In genomic region chr20:4516851-4517250, GRCh38 we compare ENCODE assay signal across 16 cellular contexts.
DNase-seq lines count a peak whose midpoint lies in the region; TF ChIP-seq lines count a peak whose summit lies in the region.
"Had no signal": no experiment of that assay in that cellular context is flagged by ENCODE, and none has a peak within 500 bp of the region (broad histone marks: within the 10 kb centered on the region; RNA-seq: fewer than 3 reads in every experiment).

No MANE protein-coding gene starts in this region.

- H3K27me3 ChIP-seq in neuronal stem cell (ENCODE audit: control insufficient read depth in 3 of 3, insufficient read depth in 3 of 3, low read depth in 1 of 3, low read length in 3 of 3) (no peaks in the 10 kb centered on the region), A673 (replicated peaks; ENCODE audit: insufficient read depth, low read depth, low read length, poor library complexity) (no peaks in the 10 kb centered on the region)
- H3K27me3 ChIP-seq in effector memory CD4-positive, alpha-beta T cell (replicated peaks; ENCODE audit: control insufficient read depth, insufficient read depth, low read length, poor library complexity, severe bottlenecking): peaks cover 4% of the 10 kb centered on the region

- H3K14ac ChIP-seq in neuronal stem cell (ENCODE audit: low read length): no peak overlapping the region

- H3K9ac ChIP-seq in neuronal stem cell (ENCODE audit: low read depth, low read length, poor library complexity): no peak overlapping the region

- intact Hi-C loops in A673 (cut with micrococcal nuclease; ENCODE audit: unreplicated experiment): no loop called here

- H2AFZ ChIP-seq in neuronal stem cell (ENCODE audit: low read length): no peak overlapping the region

- no peak for TF ChIP-seq CTCF in epithelial cell of esophagus (IDR thresholded peaks at IDR 0.05; ENCODE audit: insufficient read depth, low read depth, low read length, missing control alignments)
- no peak for TF ChIP-seq CTCF in A673 (conservative IDR thresholded peaks at IDR 0.05; ENCODE audit: low read depth, low read length)
- no peak for TF ChIP-seq CTCF in type B pancreatic cell (conservative IDR thresholded peaks at IDR 0.05)

- H3K23ac ChIP-seq in neuronal stem cell (ENCODE audit: low read depth, low read length, poor library complexity): no peak overlapping the region

- no peaks in the 10 kb centered on the region for H3K4me1 Mint-ChIP-seq in type B pancreatic cell (ENCODE audit: unreplicated experiment)
- H3K4me1 Mint-ChIP-seq: B cell had no signal

- peak overlapping the region; percentile 13 for H2BK15ac ChIP-seq in neuronal stem cell (ENCODE audit: low read length)

- no peak overlapping the region for H4K91ac ChIP-seq in neuronal stem cell (ENCODE audit: low read depth, low read length, poor library complexity)

- peak overlapping the region; percentile 4 for H3K18ac ChIP-seq in neuronal stem cell (ENCODE audit: low read length)

- no peak overlapping the region for H3K4me3 Mint-ChIP-seq in type B pancreatic cell
- H3K4me3 Mint-ChIP-seq: B cell; CD4-positive, alpha-beta T cell had no signal

- H2BK12ac ChIP-seq in neuronal stem cell (ENCODE audit: low read length): no peak overlapping the region

- BruUV-seq in A673 (replicated peaks; lab: Mats Ljungman, UMichigan): no TSS peak

- H3K4ac ChIP-seq in neuronal stem cell (ENCODE audit: low read length): no peak overlapping the region

- no peaks in the 10 kb centered on the region for H3K9me3 ChIP-seq in neuronal stem cell (replicated peaks in 1 of 2; ENCODE audit: control insufficient read depth in 2 of 2, insufficient read depth in 1 of 2, low read depth in 1 of 2, low read length in 2 of 2)
- no peaks in the 10 kb centered on the region for H3K9me3 ChIP-seq in A673 (ENCODE audit: low read depth, low read length, poor library complexity, severe bottlenecking)
- no peaks in the 10 kb centered on the region for H3K9me3 ChIP-seq in effector memory CD4-positive, alpha-beta T cell (ENCODE audit: control insufficient read depth, low read length)
- H3K9me3 ChIP-seq: HAP-1 had no signal

- POLR2A ChIA-PET in A673 (lab: Charles Lee; ENCODE audit: low non-redundant PET): no interaction called here

- H2BK5ac ChIP-seq in neuronal stem cell (ENCODE audit: low read length): no peak overlapping the region

- no peaks in the 10 kb centered on the region for H3K79me1 ChIP-seq in neuronal stem cell (ENCODE audit: low read depth, low read length)

- no peaks in the 10 kb centered on the region for H3K36me3 Mint-ChIP-seq in type B pancreatic cell

- no peak overlapping the region for H3K4me2 ChIP-seq in neuronal stem cell (ENCODE audit: insufficient read depth, low read length, poor library complexity, severe bottlenecking)

- H3K4me1 ChIP-seq in neuronal stem cell (ENCODE audit: control insufficient read depth in 2 of 2, insufficient read depth in 1 of 2, low read depth in 1 of 2, low read length in 2 of 2) (peaks cover 0 to 9% of the 10 kb centered on the region in 2 donors), A673 (ENCODE audit: insufficient read depth, low read length, poor library complexity, severe bottlenecking) (peaks cover 31% of the 10 kb centered on the region)
- H3K4me1 ChIP-seq in effector memory CD4-positive, alpha-beta T cell (ENCODE audit: control insufficient read depth, insufficient read depth, low read length, poor library complexity, severe bottlenecking): no peaks in the 10 kb centered on the region
- H3K4me1 ChIP-seq: HAP-1 had no signal

- CTCF ChIA-PET in A673 (lab: Charles Lee): no interaction called here

- peaks cover 16% of the 10 kb centered on the region for H3K27me3 Mint-ChIP-seq in type B pancreatic cell

- WGBS in neuronal stem cell (ENCODE audit: extremely low coverage in 2 of 2, insufficient read length in 2 of 2, insufficient replicate concordance in 1 of 2), 2 donors: no CpG with 5 or more reads among the region's 1 CpG

- no peak overlapping the region for H3K4me3 ChIP-seq in epithelial cell of esophagus (ENCODE audit: low read length)
- peak overlapping the region in 1 of 2 donors; percentile 33 for H3K4me3 ChIP-seq in neuronal stem cell (ENCODE audit: low read length in 2 of 2)
- no peak overlapping the region for H3K4me3 ChIP-seq in A673 (ENCODE audit: low read depth, low read length, poor library complexity, severe bottlenecking)
- no peak overlapping the region for H3K4me3 ChIP-seq in effector memory CD4-positive, alpha-beta T cell (ENCODE audit: insufficient read depth, low read depth, low read length, poor library complexity, severe bottlenecking)
- H3K4me3 ChIP-seq: HAP-1 had no signal

- H2BK120ac ChIP-seq in neuronal stem cell (ENCODE audit: low read depth, low read length): no peak overlapping the region

- no peak overlapping the region for H4K8ac ChIP-seq in neuronal stem cell (ENCODE audit: low read depth, low read length)

- H3K36me3 ChIP-seq in neuronal stem cell (replicated peaks in 1 of 2; ENCODE audit: control insufficient read depth in 2 of 2, insufficient read depth in 2 of 2, low read length in 2 of 2) (no peaks in the 10 kb centered on the region), A673 (ENCODE audit: insufficient read depth, low read length, poor library complexity, severe bottlenecking) (no peaks in the 10 kb centered on the region)
- no peaks in the 10 kb centered on the region for H3K36me3 ChIP-seq in effector memory CD4-positive, alpha-beta T cell (ENCODE audit: control insufficient read depth, insufficient read depth, low read length)
- H3K36me3 ChIP-seq: HAP-1 had no signal

- peaks cover 5% of the 10 kb centered on the region for H3K9me3 Mint-ChIP-seq in type B pancreatic cell
- H3K9me3 Mint-ChIP-seq: CD4-positive, alpha-beta T cell had no signal

- no peak overlapping the region for H3K27ac Mint-ChIP-seq in type B pancreatic cell
- H3K27ac Mint-ChIP-seq: B cell; CD4-positive, alpha-beta T cell had no signal

- H2AK5ac ChIP-seq in neuronal stem cell (ENCODE audit: low read depth, low read length): no peak overlapping the region

- DNase-seq in Daoy (ENCODE audit: low read depth) (peak; percentile 15), M059J (ENCODE audit: low read depth) (peak; percentile 49), epithelial cell of esophagus (ENCODE audit: low read depth) (peak; percentile 52), neuronal stem cell (ENCODE audit: low spot score) (no peak), A673 (ENCODE audit: low spot score) (no peak), type B pancreatic cell (ENCODE audit: extremely low spot score, unreplicated experiment) (no peak)
- DNase-seq in effector memory CD4-positive, alpha-beta T cell: no peak
- DNase-seq: 8988T; C1 segment of cervical spinal cord; CD4-positive, alpha-beta T cell; DMS79 treated with DMSO at 0.1 percent for 48 hours; GDM1; GOT3 had no signal

- H3K27ac ChIP-seq in neuronal stem cell (replicated peaks; ENCODE audit: low read length) (no peak overlapping the region), A673 (ENCODE audit: low read depth, low read length, poor library complexity, severe bottlenecking) (no peak overlapping the region)
- H3K27ac ChIP-seq in effector memory CD4-positive, alpha-beta T cell (ENCODE audit: insufficient read depth, low read length, poor library complexity, severe bottlenecking): no peak overlapping the region
- H3K27ac ChIP-seq: HL-60 had no signal

Comparison
In these comparisons a context has a peak if more than half of its experiments do, and no peak if none do; other contexts are left out.
1. DNase-seq: peak in Daoy (single experiment), M059J (single experiment) and epithelial cell of esophagus (single experiment); none in neuronal stem cell (single experiment), A673 (single experiment), type B pancreatic cell (single experiment) and effector memory CD4-positive, alpha-beta T cell (0 of 3).